ENCODE assay signal across 20 cellular contexts in genomic region chr5:14376789-14377188, GRCh38.
DNase-seq lines count a peak whose midpoint lies in the region; TF ChIP-seq lines count a peak whose summit lies in the region.
"Had no signal": no experiment of that assay in that cellular context is flagged by ENCODE, and none has a peak within 500 bp of the region (broad histone marks: within the 10 kb centered on the region; RNA-seq: fewer than 3 reads in every experiment).

No MANE protein-coding gene starts in this region.

- H3K23ac ChIP-seq in mesenchymal stem cell (ENCODE audit: low read length in 2 of 2): no peak overlapping the region

- no peaks in the 10 kb centered on the region for H3K27me3 ChIP-seq in mesenchymal stem cell (ENCODE audit: control insufficient read depth in 1 of 2, insufficient read depth in 1 of 2, low read length in 2 of 2)
- H3K27me3 ChIP-seq: BLaER1 treated with 17β-estradiol and CSF1 and Interleukin-3, amounts not matched to agents 10 nM and 100 nM had no signal

- no peak overlapping the region for H3K18ac ChIP-seq in mesenchymal stem cell (ENCODE audit: low read depth in 1 of 2, low read length in 2 of 2)

- no peak overlapping the region for H4K91ac ChIP-seq in mesenchymal stem cell (ENCODE audit: low read length)

- WGBS in mesenchymal stem cell: 100% methylated on average over 1 of the region's 3 CpGs

- DNase-seq in HFFc6: no peak
- DNase-seq in chondrocyte (ENCODE audit: low spot score): no peak
- no peak for DNase-seq in mesenchymal stem cell
- no peak for DNase-seq in osteocyte (ENCODE audit: extremely low spot score, unreplicated experiment)
- DNase-seq in effector CD4-positive, alpha-beta T cell: no peak
- no peak for DNase-seq in superior temporal gyrus (ENCODE audit: extremely low spot score)
- DNase-seq in GM03348 (ENCODE audit: low spot score): no peak
- DNase-seq: AML-193; Caco-2; Calu3; CD4-positive, alpha-beta T cell; CD8-positive, alpha-beta T cell; DMS79 treated with DMSO at 0.1 percent for 48 hours; GF-D8 had no signal

- peak overlapping the region; percentile 25 for H3K27ac ChIP-seq in mesenchymal stem cell (ENCODE audit: low read length, poor library complexity, severe bottlenecking)
- H3K27ac ChIP-seq: 22Rv1; A549; BLaER1 treated with 17β-estradiol and CSF1 and Interleukin-3, amounts not matched to agents 10 nM and 100 nM; C4-2B had no signal

- H3K27ac Mint-ChIP-seq in HFFc6: peak overlapping the region; percentile 23; the same call in 1 of the 2 replicates
- H3K27ac Mint-ChIP-seq in chondrocyte (ENCODE audit: unreplicated experiment): peak overlapping the region; percentile 51
- H3K27ac Mint-ChIP-seq in osteocyte (ENCODE audit: unreplicated experiment): peak overlapping the region; percentile 64
- H3K27ac Mint-ChIP-seq: B cell; CD4-positive, alpha-beta T cell; CD8-positive, alpha-beta T cell had no signal

- H3K9me3 ChIP-seq in mesenchymal stem cell (ENCODE audit: control insufficient read depth, low read length): no peaks in the 10 kb centered on the region
- H3K9me3 ChIP-seq: A549; BLaER1 treated with 17β-estradiol and CSF1 and Interleukin-3, amounts not matched to agents 10 nM and 100 nM; Caco-2 had no signal

- peaks cover 55% of the 10 kb centered on the region for H3K4me1 Mint-ChIP-seq in HFFc6 (ENCODE audit: low read depth)
- H3K4me1 Mint-ChIP-seq in chondrocyte (ENCODE audit: low read depth): peaks cover 9% of the 10 kb centered on the region
- H3K4me1 Mint-ChIP-seq in osteocyte (ENCODE audit: unreplicated experiment): peaks cover 14% of the 10 kb centered on the region

- no peak overlapping the region for H2BK5ac ChIP-seq in mesenchymal stem cell (ENCODE audit: low read depth, low read length, poor library complexity, severe bottlenecking)

- TF ChIP-seq CTCF in HFFc6 (IDR thresholded peaks at IDR 0.05) (no peak), chondrocyte (IDR thresholded peaks at IDR 0.05) (no peak), osteocyte (IDR thresholded peaks at IDR 0.05) (no peak)

- no peak overlapping the region for H4K8ac ChIP-seq in mesenchymal stem cell (ENCODE audit: low read length)

- peaks cover 2% of the 10 kb centered on the region for H3K4me1 ChIP-seq in mesenchymal stem cell (ENCODE audit: control insufficient read depth, insufficient read depth, low read depth, low read length)
- H3K4me1 ChIP-seq: A549, Caco-2 had no signal

- H2BK12ac ChIP-seq in mesenchymal stem cell (ENCODE audit: low read length in 2 of 2): no peak overlapping the region

- no peak overlapping the region for H2AFZ ChIP-seq in mesenchymal stem cell (ENCODE audit: low read depth, low read length)

- no peak overlapping the region for H3K4me2 ChIP-seq in mesenchymal stem cell (ENCODE audit: low read length, poor library complexity, severe bottlenecking)
- H3K4me2 ChIP-seq: A549; BLaER1 treated with 17β-estradiol and CSF1 and Interleukin-3, amounts not matched to agents 10 nM and 100 nM had no signal

- peaks cover 51 to 97% of the 10 kb centered on the region in 2 experiments for H3K36me3 ChIP-seq in mesenchymal stem cell (ENCODE audit: control insufficient read depth in 1 of 2, insufficient read depth in 2 of 2, low read depth in 1 of 2, low read length in 2 of 2)

- peaks cover 25% of the 10 kb centered on the region for H3K27me3 Mint-ChIP-seq in HFFc6 (ENCODE audit: insufficient read depth)
- no peaks in the 10 kb centered on the region for H3K27me3 Mint-ChIP-seq in chondrocyte (ENCODE audit: low read depth)
- no peaks in the 10 kb centered on the region for H3K27me3 Mint-ChIP-seq in osteocyte (ENCODE audit: unreplicated experiment)
- H3K27me3 Mint-ChIP-seq: B cell; CD4-positive, alpha-beta T cell had no signal

- H3K9me3 Mint-ChIP-seq in HFFc6: no peaks in the 10 kb centered on the region; the same call in 1 of the 2 replicates
- no peaks in the 10 kb centered on the region for H3K9me3 Mint-ChIP-seq in chondrocyte (ENCODE audit: low read depth)
- no peaks in the 10 kb centered on the region for H3K9me3 Mint-ChIP-seq in osteocyte (ENCODE audit: unreplicated experiment)
- H3K9me3 Mint-ChIP-seq: CD4-positive, alpha-beta T cell; CD8-positive, alpha-beta T cell had no signal

- no peak overlapping the region for H3K9ac ChIP-seq in mesenchymal stem cell (ENCODE audit: low read length)
- H3K9ac ChIP-seq: BLaER1 treated with 17β-estradiol and CSF1 and Interleukin-3, amounts not matched to agents 10 nM and 100 nM had no signal

- H3K79me1 ChIP-seq in mesenchymal stem cell (replicated peaks; ENCODE audit: low read length, poor library complexity, severe bottlenecking): peaks cover 34% of the 10 kb centered on the region

- no peak overlapping the region for H3K4me3 ChIP-seq in mesenchymal stem cell (ENCODE audit: insufficient read depth in 1 of 2, low read depth in 1 of 2, low read length in 2 of 2)
- H3K4me3 ChIP-seq: A549; BLaER1 treated with 17β-estradiol and CSF1 and Interleukin-3, amounts not matched to agents 10 nM and 100 nM; GM12878 had no signal

- H3K14ac ChIP-seq in mesenchymal stem cell (ENCODE audit: low read length in 2 of 2): no peak overlapping the region

- H2BK15ac ChIP-seq in mesenchymal stem cell (ENCODE audit: low read depth, poor library complexity, severe bottlenecking): no peak overlapping the region

- no peak overlapping the region for H3K4ac ChIP-seq in mesenchymal stem cell (ENCODE audit: low read depth in 1 of 2, low read length in 2 of 2)

- H2AK5ac ChIP-seq in mesenchymal stem cell (ENCODE audit: low read length, severe bottlenecking): no peak overlapping the region

- H3K4me3 Mint-ChIP-seq in HFFc6 (no peak overlapping the region), chondrocyte (ENCODE audit: unreplicated experiment) (no peak overlapping the region), osteocyte (ENCODE audit: unreplicated experiment) (no peak overlapping the region)
- H3K4me3 Mint-ChIP-seq: B cell; CD4-positive, alpha-beta T cell; CD8-positive, alpha-beta T cell had no signal

- no peak overlapping the region for H2BK120ac ChIP-seq in mesenchymal stem cell (ENCODE audit: low read depth, low read length)

- H3K36me3 Mint-ChIP-seq in HFFc6 (ENCODE audit: low read depth): peaks cover 80% of the 10 kb centered on the region
- H3K36me3 Mint-ChIP-seq in chondrocyte (ENCODE audit: low read depth): peaks cover 45% of the 10 kb centered on the region
- peaks cover 62% of the 10 kb centered on the region for H3K36me3 Mint-ChIP-seq in osteocyte (ENCODE audit: unreplicated experiment)
- H3K36me3 Mint-ChIP-seq: CD8-positive, alpha-beta T cell had no signal
